26 cellular contexts compared by ENCODE assay signal in the genomic region with DNA sequence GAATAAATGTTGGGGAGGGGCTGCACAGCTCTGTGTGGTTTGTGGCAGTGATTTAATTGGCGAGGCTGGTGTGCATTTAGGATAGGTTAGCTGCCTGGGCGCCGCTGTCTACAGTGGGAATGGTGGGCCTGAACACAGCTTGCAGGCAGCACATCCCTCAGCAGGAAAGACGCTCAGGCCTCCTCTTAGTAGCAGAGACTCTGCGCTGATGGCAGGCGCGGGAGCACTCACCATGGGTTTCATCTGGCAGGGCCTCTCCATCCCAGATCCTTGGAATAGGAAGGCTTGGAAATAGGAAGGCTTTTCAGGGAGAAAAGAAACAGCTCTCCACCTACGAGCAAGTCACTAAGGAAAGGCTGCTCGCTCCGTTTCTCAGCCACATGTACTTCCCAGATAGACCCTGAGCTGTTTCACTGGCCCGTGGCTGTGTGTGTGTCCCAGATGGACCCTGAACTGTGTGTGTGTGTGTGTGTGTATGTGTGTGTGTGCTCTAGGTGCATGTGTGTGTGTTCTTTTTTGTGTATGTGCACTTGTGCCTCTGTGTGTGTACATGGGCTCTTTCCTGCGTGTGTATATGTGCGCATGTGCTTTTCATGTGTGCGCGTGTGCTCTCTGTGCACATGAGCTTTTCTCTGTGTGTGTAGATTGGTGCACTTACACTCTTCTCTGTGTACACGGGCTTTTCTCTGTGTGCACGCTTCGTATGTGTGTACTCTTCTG.
"Had no signal": no experiment of that assay in that cellular context is flagged by ENCODE, and none has a peak within 500 bp of the region (broad histone marks: within the 10 kb centered on the region; RNA-seq: fewer than 3 reads in every experiment).

No MANE protein-coding gene starts in this region.

- ATAC-seq: heart left ventricle, sciatic nerve had no signal

- H3K27me3 ChIP-seq: heart left ventricle, stomach, tibial artery had no signal

- H3K27me3 Mint-ChIP-seq: dendritic cell treated with granulocyte-macrophage colony-stimulating factor and Interleukin-4, amounts not matched to agents 40 ng/mL and 50 ng/mL, for 4 days; naive B cell had no signal

- H3K4me3 ChIP-seq: heart left ventricle, skin epidermis, stomach, tibial artery had no signal

- H3K4me1 Mint-ChIP-seq: mesothelial cell of epicardium had no signal

- H3K9me3 ChIP-seq: heart left ventricle, stomach, tibial artery had no signal

- H3K27ac ChIP-seq: heart left ventricle, skin epidermis, stomach, tibial artery, VCaP had no signal

- H3K27ac Mint-ChIP-seq: activated T-helper 1 cell treated with anti-CD3 and anti-CD28 coated beads, Interleukin-12 subunit alpha, Interleukin-12 subunit beta, Interleukin-2, Interleukin-4 antibody, amounts not matched to agents 30 ng/mL and 10 ng/mL and 1 ng/mL, durations not matched to agents 14 hours and 24 hours and 36 hours; dendritic cell treated with granulocyte-macrophage colony-stimulating factor and Interleukin-4, amounts not matched to agents 40 ng/mL and 50 ng/mL, for 4 days; immature natural killer cell; mesothelial cell of epicardium had no signal

- DNase-seq: activated CD4-positive, alpha-beta T cell treated with anti-CD3 and anti-CD28 coated beads for 4 hours; activated CD4-positive, alpha-beta T cell treated with anti-CD3 and anti-CD28 coated beads, Interleukin-2, amount 50 U/mL, for 4 hours; activated effector memory CD4-positive, alpha-beta T cell treated with anti-CD3 and anti-CD28 coated beads, Interleukin-2, amount 50 U/mL, for 16 hours; activated naive CD4-positive, alpha-beta T cell treated with anti-CD3 and anti-CD28 coated beads, Interleukin-2, amount 50 U/mL, for 16 hours; activated T-cell treated with anti-CD3 and anti-CD28 coated beads, Interleukin-2, amount 50 U/mL, for 1 hour; amniotic stem cell; central memory CD4-positive, alpha-beta T cell; effector CD4-positive, alpha-beta T cell; foreskin fibroblast; heart left ventricle; hypothalamus; immature natural killer cell; naive B cell; stimulated activated CD4-positive, alpha-beta T cell treated with anti-CD3 and anti-CD28 coated beads, Interleukin-12 subunit alpha, Interleukin-12 subunit beta, amount 100 ng/mL, for 4 hours; stimulated activated CD4-positive, alpha-beta T cell treated with anti-CD3 and anti-CD28 coated beads, Interleukin-4, amount 100 ng/mL, for 1 hour; SW 1271; T-helper 9 cell; tibial artery had no signal

- H3K4me3 Mint-ChIP-seq: activated T-helper 1 cell treated with anti-CD3 and anti-CD28 coated beads, Interleukin-12 subunit alpha, Interleukin-12 subunit beta, Interleukin-2, Interleukin-4 antibody, amounts not matched to agents 30 ng/mL and 10 ng/mL and 1 ng/mL, durations not matched to agents 14 hours and 24 hours and 36 hours; dendritic cell treated with granulocyte-macrophage colony-stimulating factor and Interleukin-4, amounts not matched to agents 40 ng/mL and 50 ng/mL, for 4 days; immature natural killer cell; mesothelial cell of epicardium; naive B cell; T-helper 1 cell treated with Interleukin-12 subunit alpha and Interleukin-12 subunit beta and Interleukin-4 antibody, amounts not matched to agents 30 μg/mL and 1 μg/mL, for 36 hours had no signal

- H3K9me3 Mint-ChIP-seq: activated T-helper 1 cell treated with anti-CD3 and anti-CD28 coated beads, Interleukin-12 subunit alpha, Interleukin-12 subunit beta, Interleukin-2, Interleukin-4 antibody, amounts not matched to agents 30 ng/mL and 10 ng/mL and 1 ng/mL, durations not matched to agents 14 hours and 24 hours and 36 hours; dendritic cell treated with granulocyte-macrophage colony-stimulating factor and Interleukin-4, amounts not matched to agents 40 ng/mL and 50 ng/mL, for 4 days; mesothelial cell of epicardium; naive B cell; T-helper 1 cell treated with Interleukin-12 subunit alpha and Interleukin-12 subunit beta and Interleukin-4 antibody, amounts not matched to agents 30 μg/mL and 1 μg/mL, for 36 hours had no signal

- H3K4me1 ChIP-seq: heart left ventricle, stomach, tibial artery had no signal
